Comparison of ENCODE assay signal across 1 cellular context in genomic region chr13:113139580-113139979, GRCh38.
TF ChIP-seq lines count a peak whose summit lies in the region.

No MANE protein-coding gene starts in this region.

TF ChIP-seq in HepG2, 621 proteins besides CTCF, POLR2A, EP300 and RAD21 (continued from another document):
- no peak for TF ChIP-seq PBX3 (CRISPR knock-in tag; IDR thresholded peaks at IDR 0.05; ENCODE audit: borderline replicate concordance)
- no peak for TF ChIP-seq HDAC6 (IDR thresholded peaks at IDR 0.05; ENCODE audit: low read depth, low read length)
- peak; percentile 4; the same call in 1 of the 2 replicates for TF ChIP-seq TARDBP (CRISPR knock-in tag; IDR thresholded peaks at IDR 0.05)
- peak; percentile 84 for TF ChIP-seq RARA (CRISPR knock-in tag; IDR thresholded peaks at IDR 0.05)
- no peak for TF ChIP-seq MTF2 (CRISPR knock-in tag; IDR thresholded peaks at IDR 0.05; ENCODE audit: borderline replicate concordance)
- peak; percentile 89; the same call in 1 of the 2 replicates for TF ChIP-seq HMG20A (CRISPR knock-in tag; IDR thresholded peaks at IDR 0.05; ENCODE audit: borderline replicate concordance)
- TF ChIP-seq KDM4B (CRISPR knock-in tag; IDR thresholded peaks at IDR 0.05), result no peak
- no peak for TF ChIP-seq ZNF703 (CRISPR knock-in tag; IDR thresholded peaks at IDR 0.05; ENCODE audit: borderline replicate concordance)
- TF ChIP-seq ZNF451 (CRISPR knock-in tag; IDR thresholded peaks at IDR 0.05), result no peak
- no peak for TF ChIP-seq ZNF616 (CRISPR knock-in tag; IDR thresholded peaks at IDR 0.05; ENCODE audit: low read depth)
- TF ChIP-seq ZNF710 (CRISPR knock-in tag; IDR thresholded peaks at IDR 0.05; ENCODE audit: borderline replicate concordance), result no peak
- no peak for TF ChIP-seq NFATC3 (CRISPR knock-in tag; IDR thresholded peaks at IDR 0.05)
- no peak for TF ChIP-seq ZNF609 (CRISPR knock-in tag; IDR thresholded peaks at IDR 0.05; ENCODE audit: borderline replicate concordance)
